12 cellular contexts compared by ENCODE assay signal in the genomic region with DNA sequence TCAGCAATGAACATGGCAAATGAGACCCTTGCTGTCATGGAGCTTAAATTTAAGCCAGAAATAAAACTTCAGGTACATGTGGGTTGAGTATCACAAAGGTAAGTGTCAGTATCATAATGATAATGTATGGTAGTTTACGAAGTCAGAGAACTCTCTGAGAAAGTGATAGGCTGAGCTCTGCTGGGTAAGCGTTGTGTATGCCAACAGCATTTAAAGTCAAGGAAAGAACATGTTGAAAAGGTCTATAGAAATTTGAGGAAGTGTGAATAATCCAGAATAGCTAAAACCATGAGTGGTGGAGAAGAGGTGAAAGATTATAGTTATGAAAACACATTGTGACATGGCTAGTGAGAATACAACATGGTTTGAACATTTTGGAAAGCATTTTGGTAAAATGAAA. TPM values are rescaled to one million over a fixed set of nuclear protein-coding genes. Genes with fewer than 3 reads are reported as not detected.
DNase-seq lines count a peak whose midpoint lies in the region; ATAC-seq, FAIRE-seq and TF ChIP-seq lines count a peak whose summit lies in the region.
"Had no signal": no experiment of that assay in that cellular context is flagged by ENCODE, and none has a peak within 500 bp of the region (broad histone marks: within the 10 kb centered on the region; RNA-seq: fewer than 3 reads in every experiment).

No MANE protein-coding gene starts in this region.

- H3K27me3 ChIP-seq in keratinocyte (ENCODE audit: control insufficient read depth, extremely low read depth, insufficient read depth, low read length) = no peaks in the 10 kb centered on the region
- H3K27me3 ChIP-seq in esophagus squamous epithelium = no peaks in the 10 kb centered on the region

- H3K9ac ChIP-seq in keratinocyte (ENCODE audit: control insufficient read depth, extremely low read depth, insufficient read depth, low read length) = no peak overlapping the region

- no peak overlapping the region for H3K4me2 ChIP-seq in keratinocyte (ENCODE audit: control insufficient read depth, extremely low read depth, insufficient read depth, low read depth, low read length)

- no peaks in the 10 kb centered on the region for H3K79me2 ChIP-seq in keratinocyte (ENCODE audit: control insufficient read depth, insufficient read depth, low read length)

- no peak for TF ChIP-seq POLR2A in esophagus squamous epithelium (IDR thresholded peaks at IDR 0.05)

- peak; percentile 20 for FAIRE-seq in keratinocyte (lab: Jason Lieb, UNC)
- FAIRE-seq: colon had no signal

- WGBS in esophagus squamous epithelium, 2 donors = 70 to 72% methylated on average over 2 of the region's 2 CpGs

- no peaks in the 10 kb centered on the region for H3K9me1 ChIP-seq in keratinocyte (ENCODE audit: control insufficient read depth, extremely low read depth, insufficient read depth, low read length)

- TF ChIP-seq CTCF in keratinocyte (optimal IDR thresholded peaks at IDR 0.05 in 1 of 3, IDR thresholded peaks at IDR 0.05 in 1 of 3, conservative IDR thresholded peaks at IDR 0.05 in 1 of 3; ENCODE audit: extremely low read depth in 1 of 3, insufficient read depth in 2 of 3, low read length in 3 of 3) (no peak), esophagus squamous epithelium (IDR thresholded peaks at IDR 0.05) (no peak)

- H3K4me3 ChIP-seq in keratinocyte (ENCODE audit: control insufficient read depth in 2 of 3, extremely low read depth in 1 of 3, insufficient read depth in 2 of 3, low read depth in 1 of 3, low read length in 3 of 3) (no peak overlapping the region), esophagus squamous epithelium (no peak overlapping the region)

- no peaks in the 10 kb centered on the region for H3K4me1 ChIP-seq in keratinocyte (ENCODE audit: control insufficient read depth, extremely low read depth, insufficient read depth, low read length)
- peaks cover 0 to 15% (median 3%) of the 10 kb centered on the region in 3 donors for H3K4me1 ChIP-seq in esophagus squamous epithelium

- H3K27ac ChIP-seq in keratinocyte (ENCODE audit: control insufficient read depth, insufficient read depth, low read length) (no peak overlapping the region), esophagus squamous epithelium (no peak overlapping the region)

- ATAC-seq in GM21367 (IDR thresholded peaks at IDR 0.05; ENCODE audit: unreplicated experiment) (peak; percentile 26), HG03457 (IDR thresholded peaks at IDR 0.05; ENCODE audit: unreplicated experiment) (no peak), HG02623 (IDR thresholded peaks at IDR 0.05; ENCODE audit: unreplicated experiment) (no peak)

- dilution Hi-C loops in keratinocyte (cut with MboI; ENCODE audit: extremely low pct_ligation_motif_present, low sequenced_read_pairs) = no loop called here

- DNase-seq in GF-D8 (lab: John Stamatoyannopoulos, UW) (peak; percentile 59), MV-4-11 (lab: John Stamatoyannopoulos, UW) (peak; percentile 78), keratinocyte (ENCODE audit: low read depth, low spot score) (no peak), esophagus squamous epithelium (lab: John Stamatoyannopoulos, UW) (no peak), glomerular visceral epithelial cell (ENCODE audit: extremely low spot score) (no peak)
- DNase-seq: activated naive CD4-positive, alpha-beta T cell treated with anti-CD3 and anti-CD28 coated beads, Interleukin-2, amount 50 U/mL, for 16 hours; Caco-2; occipital lobe had no signal

- H3K36me3 ChIP-seq in keratinocyte (ENCODE audit: control insufficient read depth in 2 of 2, extremely low read depth in 1 of 2, insufficient read depth in 2 of 2, low read length in 2 of 2) = no peaks in the 10 kb centered on the region
- H3K36me3 ChIP-seq in esophagus squamous epithelium = no peaks in the 10 kb centered on the region

- no peak overlapping the region for H2AFZ ChIP-seq in keratinocyte (ENCODE audit: control insufficient read depth, low read length)

- no peaks in the 10 kb centered on the region for H3K9me3 ChIP-seq in keratinocyte (ENCODE audit: control insufficient read depth, low read depth, low read length)
- no peaks in the 10 kb centered on the region for H3K9me3 ChIP-seq in esophagus squamous epithelium
- H3K9me3 ChIP-seq: Caco-2 had no signal

- H4K20me1 ChIP-seq in keratinocyte (ENCODE audit: control insufficient read depth, extremely low read depth, insufficient read depth, low read length) = no peaks in the 10 kb centered on the region

- intact Hi-C loops in esophagus squamous epithelium (cut with DNase I) = no loop called here

RNA-seq across cellular contexts. Expression of a gene that starts 17.4 kb away (rescaled TPM):
- 540 to 659 TPM (median 658 TPM) in 3 replicates for polyA plus RNA-seq in keratinocyte
- polyA plus RNA-seq in keratinocyte (2011; ENCODE audit: low read depth) = 80.4 TPM
- 311 and 448 TPM in 2 replicates for polyA plus RNA-seq in keratinocyte (2011; cell fraction: cytosol; rRNA removed)
- 738 and 908 TPM in 2 replicates for polyA plus RNA-seq in keratinocyte (2011; cell fraction: nucleus; rRNA removed)
- 240 and 665 TPM in 2 replicates for polyA plus RNA-seq in keratinocyte (2012; ENCODE audit: low replicate concordance)
- polyA minus RNA-seq in keratinocyte = 119 to 312 TPM (median 256 TPM) in 3 replicates
- 1,086 TPM for polyA minus RNA-seq in keratinocyte (2011; cell fraction: cytosol; rRNA and poly(A)+ RNA removed)
- 488 and 685 TPM in 2 replicates for polyA minus RNA-seq in keratinocyte (2011; cell fraction: nucleus; rRNA and poly(A)+ RNA removed)
- 100 to 1,000 TPM in 2 of 4 donors, 10 to 100 TPM in 2; 38.5 to 167 (median 109) TPM for total RNA-seq in esophagus squamous epithelium

Comparison
In these comparisons a context has a peak if more than half of its experiments do, and no peak if none do; other contexts are left out.
1. DNase-seq: peak in GF-D8 (single experiment) and MV-4-11 (single experiment); none in keratinocyte (single experiment), esophagus squamous epithelium (single experiment) and glomerular visceral epithelial cell (single experiment).